ENCODE assay signal across 9 cellular contexts in genomic region chr7:12584940-12585339, GRCh38. TPM values are rescaled to one million over a fixed set of nuclear protein-coding genes. Genes with fewer than 3 reads are reported as not detected.
DNase-seq lines count a peak whose midpoint lies in the region; ATAC-seq and TF ChIP-seq lines count a peak whose summit lies in the region.
"Had no signal": no experiment of that assay in that cellular context is flagged by ENCODE, and none has a peak within 500 bp of the region (broad histone marks: within the 10 kb centered on the region; RNA-seq: fewer than 3 reads in every experiment).

No MANE protein-coding gene starts in this region.

- no peak overlapping the region for H2AFZ ChIP-seq in GM23338

- H4K20me1 ChIP-seq in GM23338 (replicated peaks; ENCODE audit: insufficient read depth), result no peaks in the 10 kb centered on the region

- no peaks in the 10 kb centered on the region for H3K9me2 ChIP-seq in GM23338 (ENCODE audit: insufficient read depth)

- no peaks in the 10 kb centered on the region; the same call in 2 of the 3 replicates for H3K4me1 Mint-ChIP-seq in GM23338

- no peak for TF ChIP-seq POLR2A in vagina (IDR thresholded peaks at IDR 0.05)

- H3K27ac ChIP-seq in GM23338 (ENCODE audit: low read depth), result no peak overlapping the region
- H3K27ac ChIP-seq in vagina, result no peak overlapping the region

- H3K27me3 ChIP-seq in GM23338 (ENCODE audit: insufficient read depth) (no peaks in the 10 kb centered on the region), vagina (no peaks in the 10 kb centered on the region)

- H3F3A ChIP-seq in GM23338 (replicated peaks; ENCODE audit: low read depth), result no peaks in the 10 kb centered on the region

- ATAC-seq in GM19035 (IDR thresholded peaks at IDR 0.05; ENCODE audit: unreplicated experiment) (peak; percentile 95), HG02970 (IDR thresholded peaks at IDR 0.05; ENCODE audit: low FRiP score, unreplicated experiment) (peak; percentile 99), GM23338 (no peak)

- H3K36me3 Mint-ChIP-seq in GM23338 (ENCODE audit: low read depth), result no peaks in the 10 kb centered on the region; the same call in 1 of the 3 replicates

- H3K4me1 ChIP-seq in GM23338 (ENCODE audit: insufficient read depth) (no peaks in the 10 kb centered on the region), vagina (no peaks in the 10 kb centered on the region)

- H3K27me3 Mint-ChIP-seq in GM23338 (ENCODE audit: insufficient read depth, low read depth, poor library complexity), result peaks cover 3% of the 10 kb centered on the region

- H3K9me3 ChIP-seq in vagina, result no peaks in the 10 kb centered on the region

- H3K4me3 ChIP-seq in GM23338, result no peak overlapping the region
- no peak overlapping the region for H3K4me3 ChIP-seq in vagina

- in situ Hi-C loops in SK-MEL-5 (cut with HindIII; ENCODE audit: low pct_unique_long_range_greater_than_20kb, low sequenced_read_pairs), result no loop called here

- intact Hi-C loops in vagina (cut with DNase I), result no loop called here

- no peak overlapping the region for H3K4me2 ChIP-seq in GM23338

- peaks cover 3% of the 10 kb centered on the region; the same call in 2 of the 3 replicates for H3K9me3 Mint-ChIP-seq in GM23338
- H3K9me3 Mint-ChIP-seq: central memory CD8-positive, alpha-beta T cell had no signal

- no peaks in the 10 kb centered on the region for H3K79me2 ChIP-seq in GM23338 (replicated peaks; ENCODE audit: insufficient read depth)

- no peaks in the 10 kb centered on the region for H3K36me3 ChIP-seq in GM23338 (ENCODE audit: insufficient read depth)
- no peaks in the 10 kb centered on the region for H3K36me3 ChIP-seq in vagina

- H3K4me3 Mint-ChIP-seq in GM23338, result no peak overlapping the region
- H3K4me3 Mint-ChIP-seq: central memory CD8-positive, alpha-beta T cell had no signal

- TF ChIP-seq CTCF in GM23338 (conservative IDR thresholded peaks at IDR 0.05; ENCODE audit: low read depth in 2 of 2), result no peak
- TF ChIP-seq CTCF in vagina (IDR thresholded peaks at IDR 0.05), result no peak

- no peak overlapping the region for H3K27ac Mint-ChIP-seq in GM23338

- DNase-seq in SK-MEL-5 (ENCODE audit: low read depth, low spot score), result peak; percentile 53
- DNase-seq in myocyte (ENCODE audit: low read depth), result peak; percentile 86
- no peak for DNase-seq in GM23338 (ENCODE audit: low spot score)
- no peak for DNase-seq in NCI-H146 (lab: John Stamatoyannopoulos, UW)
- DNase-seq in NCI-H1436 (lab: John Stamatoyannopoulos, UW), result no peak
- no peak for DNase-seq in vagina (ENCODE audit: extremely low spot score in 2 of 2)

TF ChIP-seq in GM23338, 12 proteins besides CTCF, POLR2A, EP300 and RAD21 (continues in another document):
- TF ChIP-seq STAT1 (IDR thresholded peaks at IDR 0.05; ENCODE audit: unreplicated experiment) (no peak), CREB1 (CRISPR knock-in tag; IDR thresholded peaks at IDR 0.05; ENCODE audit: low read depth) (no peak), NANOG (IDR thresholded peaks at IDR 0.05; ENCODE audit: borderline replicate concordance) (no peak), ZNF114 (CRISPR knock-in tag; IDR thresholded peaks at IDR 0.05) (no peak), JUNB (IDR thresholded peaks at IDR 0.05; ENCODE audit: unreplicated experiment) (no peak), ETS1 (IDR thresholded peaks at IDR 0.05) (no peak), ZNF462 (CRISPR knock-in tag; IDR thresholded peaks at IDR 0.05) (no peak), ZNF331 (CRISPR knock-in tag; IDR thresholded peaks at IDR 0.05; ENCODE audit: low read depth) (no peak), POLR2AphosphoS5 (IDR thresholded peaks at IDR 0.05; ENCODE audit: low read depth) (no peak)

RNA-seq across cellular contexts. Expression of gene SCIN, which starts 14.4 kb away (rescaled TPM):
- 0.34 and 0.59 TPM in 2 replicates for total RNA-seq in SK-MEL-5 (2014; rRNA removed; shearing (Covaris generic))
- polyA plus RNA-seq in SK-MEL-5 (2015; cell fraction: cytosol; rRNA removed), result 0.32 TPM in 1 of 2 replicates, not detected in the other
- 0.04 and 0.28 TPM in 2 replicates for polyA plus RNA-seq in SK-MEL-5 (2015; cell fraction: nucleus; rRNA removed)
- total RNA-seq in myocyte (1.7 and 2.6 TPM in 2 replicates), vagina (0.74 TPM)
- polyA plus RNA-seq in myocyte (2012), result 1.2 TPM
- 0.80 and 5.8 TPM in 2 replicates for total RNA-seq in GM23338 (2014; rRNA removed; shearing (Covaris generic))
- polyA plus RNA-seq in GM23338 (2016; fragmentation: Nextera tagmentation; extraction: Ambion mirVana), result 0.92 and 1.1 TPM in 2 replicates

Comparison
In these comparisons a context has a peak if more than half of its experiments do, and no peak if none do; other contexts are left out.
1. DNase-seq: peak in SK-MEL-5 (single experiment) and myocyte (single experiment); none in GM23338 (single experiment), NCI-H146 (single experiment), NCI-H1436 (single experiment) and vagina (0 of 2).